Comparison of ENCODE assay signal across 15 cellular contexts in the genomic region with DNA sequence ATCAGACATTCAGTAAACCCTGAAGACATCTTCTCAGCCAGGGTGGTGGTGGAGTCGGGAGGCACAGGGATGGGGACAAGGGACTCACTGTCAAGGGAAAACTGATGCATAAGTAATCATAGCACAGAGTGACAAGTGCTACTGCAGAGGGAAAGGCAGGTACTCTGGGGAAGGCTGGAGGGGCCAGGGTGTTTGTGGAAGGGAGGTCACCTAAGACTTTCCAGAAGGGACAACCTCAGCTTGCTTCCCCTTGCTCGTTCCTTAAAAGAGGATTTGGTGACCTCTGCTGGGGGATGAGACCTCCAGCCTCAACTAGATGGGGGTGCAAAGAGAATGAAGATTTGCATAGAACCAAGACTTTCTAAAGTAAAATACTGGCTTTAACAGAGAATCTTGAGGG.
DNase-seq lines count a peak whose midpoint lies in the region; ATAC-seq, FAIRE-seq and TF ChIP-seq lines count a peak whose summit lies in the region.
"Had no signal": no experiment of that assay in that cellular context is flagged by ENCODE, and none has a peak within 500 bp of the region (broad histone marks: within the 10 kb centered on the region; RNA-seq: fewer than 3 reads in every experiment).

No MANE protein-coding gene starts in this region.

- no peak for TF ChIP-seq POLR2A in K562 (conservative IDR thresholded peaks at IDR 0.05)

- H3K4me1 Mint-ChIP-seq in CD4-positive, alpha-beta T cell (ENCODE audit: low read depth): no peaks in the 10 kb centered on the region
- H3K4me1 Mint-ChIP-seq in T-helper 17 cell: peaks cover 3% of the 10 kb centered on the region

- no peaks in the 10 kb centered on the region for H3K79me1 ChIP-seq in mesenchymal stem cell (replicated peaks; ENCODE audit: low read length, poor library complexity, severe bottlenecking)

- no peak overlapping the region for H2BK120ac ChIP-seq in mesenchymal stem cell (ENCODE audit: low read depth, low read length)

- H2BK5ac ChIP-seq in mesenchymal stem cell (ENCODE audit: low read depth, low read length, poor library complexity, severe bottlenecking): no peak overlapping the region

- H3K9me3 ChIP-seq in K562 (replicated peaks; ENCODE audit: control insufficient read depth, insufficient read depth, low read depth, low read length) (no peaks in the 10 kb centered on the region), mesenchymal stem cell (ENCODE audit: control insufficient read depth, low read length) (no peaks in the 10 kb centered on the region), T-helper 17 cell (ENCODE audit: control insufficient read depth, low read length, poor library complexity, severe bottlenecking) (no peaks in the 10 kb centered on the region)
- no peaks in the 10 kb centered on the region for H3K9me3 ChIP-seq in CD4-positive, alpha-beta T cell (ENCODE audit: control insufficient read depth, low read length)
- H3K9me3 ChIP-seq: lower lobe of right lung had no signal

- H3K36me3 ChIP-seq in K562 (ENCODE audit: control insufficient read depth, insufficient read depth, low read length) (no peaks in the 10 kb centered on the region), mesenchymal stem cell (ENCODE audit: control insufficient read depth in 1 of 2, insufficient read depth in 2 of 2, low read depth in 1 of 2, low read length in 2 of 2) (no peaks in the 10 kb centered on the region)
- H3K36me3 ChIP-seq: lower lobe of right lung had no signal

- H2AFZ ChIP-seq in K562 (ENCODE audit: low read depth, low read length): no peak overlapping the region
- H2AFZ ChIP-seq in mesenchymal stem cell (ENCODE audit: low read depth, low read length): no peak overlapping the region

- no peaks in the 10 kb centered on the region for H3K79me2 ChIP-seq in K562 (ENCODE audit: control insufficient read depth, insufficient read depth, low read length)

- FAIRE-seq in K562 (lab: Jason Lieb, UNC): peak; percentile 49
- FAIRE-seq: TTC549 had no signal

- no peaks in the 10 kb centered on the region for H3K36me3 Mint-ChIP-seq in CD4-positive, alpha-beta T cell (ENCODE audit: low read depth)
- H3K36me3 Mint-ChIP-seq in T-helper 17 cell (ENCODE audit: low read depth): no peaks in the 10 kb centered on the region

- H4K20me1 ChIP-seq in K562 (replicated peaks; ENCODE audit: control insufficient read depth, insufficient read depth, low read length): no peaks in the 10 kb centered on the region

- POLR2A ChIA-PET in K562 (lab: Yijun Ruan, JAX): no interaction called here
- POLR2A ChIA-PET in CD4-positive, alpha-beta T cell (lab: Charles Lee): no interaction called here

- H2AK5ac ChIP-seq in mesenchymal stem cell (ENCODE audit: low read length, severe bottlenecking): no peak overlapping the region

- H3K4me3 Mint-ChIP-seq in CD4-positive, alpha-beta T cell: no peak overlapping the region
- H3K4me3 Mint-ChIP-seq in T-helper 17 cell: no peak overlapping the region

- intact Hi-C loops in K562 (cut with micrococcal nuclease): loop anchor here (2.0 to 5.0 kb wide), 2 partner anchors 95 to 184 kb away; partner anchors contain the start of gene CHPF
- intact Hi-C loops in CD4-positive, alpha-beta T cell (cut with DNase I, micrococcal nuclease): no loop called here

- no peak overlapping the region for H2BK15ac ChIP-seq in mesenchymal stem cell (ENCODE audit: low read depth, poor library complexity, severe bottlenecking)

- TF ChIP-seq CTCF in K562 (IDR thresholded peaks at IDR 0.05 in 2 of 3, conservative IDR thresholded peaks at IDR 0.05 in 1 of 3; ENCODE audit: insufficient read depth in 2 of 3, low read depth in 1 of 3, low read length in 3 of 3): peak; percentile 33 to 47 (median 42); a peak in 5 of 6 replicates
- no peak for TF ChIP-seq CTCF in CD4-positive, alpha-beta T cell (IDR thresholded peaks at IDR 0.05)
- TF ChIP-seq CTCF in omental fat pad (IDR thresholded peaks at IDR 0.05): no peak

- H3K27ac Mint-ChIP-seq in CD4-positive, alpha-beta T cell: no peak overlapping the region
- H3K27ac Mint-ChIP-seq in T-helper 17 cell: no peak overlapping the region

- 0% methylated on average over 1 of the region's 2 CpGs for WGBS in K562 (ENCODE audit: insufficient coverage, low coverage, missing lambda C conversion rate)
- 75% methylated on average over 2 of the region's 2 CpGs for WGBS in mesenchymal stem cell

- no peak overlapping the region for H4K8ac ChIP-seq in mesenchymal stem cell (ENCODE audit: low read length)

- TF ChIP-seq EP300 in K562 (IDR thresholded peaks at IDR 0.05; ENCODE audit: low read length): no peak

- no peaks in the 10 kb centered on the region for H3K9me3 Mint-ChIP-seq in CD4-positive, alpha-beta T cell

- BruUV-seq in K562 (replicated peaks; lab: Mats Ljungman, UMichigan): no TSS peak

- ATAC-seq in K562 (peak; percentile 63), omental fat pad (ENCODE audit: low FRiP score) (no peak), T-helper 17 cell (no peak)
- no peak for ATAC-seq in CD4-positive, alpha-beta T cell (ENCODE audit: poor library complexity)
- ATAC-seq: lower lobe of right lung had no signal

- peaks cover 32% of the 10 kb centered on the region for H3K27me3 Mint-ChIP-seq in CD4-positive, alpha-beta T cell
- peaks cover 54% of the 10 kb centered on the region for H3K27me3 Mint-ChIP-seq in T-helper 17 cell

- H3K18ac ChIP-seq in mesenchymal stem cell (ENCODE audit: low read depth in 1 of 2, low read length in 2 of 2): no peak overlapping the region

- H3K9ac ChIP-seq in K562 (ENCODE audit: insufficient read depth in 1 of 2, low read depth in 2 of 2, low read length in 2 of 2): no peak overlapping the region
- peak overlapping the region; percentile 72 for H3K9ac ChIP-seq in mesenchymal stem cell (ENCODE audit: low read length)

- no peaks in the 10 kb centered on the region for H3K9me1 ChIP-seq in K562 (ENCODE audit: control insufficient read depth, insufficient read depth, low read length)

- CTCF ChIA-PET in K562 (lab: Yijun Ruan, JAX; ENCODE audit: low intra/inter-chr PET ratio): interaction anchor here (0.6 kb wide), 1 partner anchor 97 kb away, joined by 3 read pairs; no protein-coding TSS in a partner anchor
- CTCF ChIA-PET in CD4-positive, alpha-beta T cell (lab: Charles Lee): no interaction called here

- in situ Hi-C loops in K562 (cut with MboI): no loop called here

- H3K4me3 ChIP-seq in K562 (no peak overlapping the region), mesenchymal stem cell (ENCODE audit: insufficient read depth in 1 of 2, low read depth in 1 of 2, low read length in 2 of 2) (no peak overlapping the region)
- H3K4me3 ChIP-seq: lower lobe of right lung had no signal

- H3K4me1 ChIP-seq in K562 (replicated peaks in 1 of 2; ENCODE audit: control insufficient read depth in 2 of 2, insufficient read depth in 2 of 2, low read length in 2 of 2): peaks cover 0 to 24% of the 10 kb centered on the region in 2 experiments; a peak in 3 of 5 replicates
- peaks cover 2% of the 10 kb centered on the region for H3K4me1 ChIP-seq in mesenchymal stem cell (ENCODE audit: control insufficient read depth, insufficient read depth, low read depth, low read length)
- H3K4me1 ChIP-seq: lower lobe of right lung had no signal

- peak; percentile 17 for DNase-seq in Daoy (ENCODE audit: low read depth)
- DNase-seq in M059J (ENCODE audit: low read depth): peak; percentile 47
- peak in 2 of 4 experiments; percentile 24 to 37 for DNase-seq in K562 (ENCODE audit: extremely low read depth in 1 of 4, low spot score in 3 of 4)
- no peak for DNase-seq in mesenchymal stem cell
- DNase-seq in CD4-positive, alpha-beta T cell: no peak
- DNase-seq in omental fat pad (ENCODE audit: low spot score): no peak
- no peak for DNase-seq in activated CD4-positive, CD25-positive, alpha-beta regulatory T cell (lab: John Stamatoyannopoulos, UW)
- no peak for DNase-seq in T-helper 17 cell
- DNase-seq: activated effector memory CD4-positive, alpha-beta T cell treated with anti-CD3 and anti-CD28 coated beads, Interleukin-2, amount 50 U/mL, for 16 hours; erythroblast; lower lobe of right lung; NCI-H1105 treated with DMSO at 0.1 percent for 48 hours; NCI-H446; occipital lobe had no signal

- H4K91ac ChIP-seq in mesenchymal stem cell (ENCODE audit: low read length): no peak overlapping the region

- H3K27me3 ChIP-seq in K562 (ENCODE audit: control insufficient read depth in 2 of 2, insufficient read depth in 2 of 2, low read length in 2 of 2) (no peaks in the 10 kb centered on the region; a peak in 1 of 5 replicates), mesenchymal stem cell (ENCODE audit: control insufficient read depth in 1 of 2, insufficient read depth in 1 of 2, low read length in 2 of 2) (no peaks in the 10 kb centered on the region)
- no peaks in the 10 kb centered on the region for H3K27me3 ChIP-seq in CD4-positive, alpha-beta T cell (ENCODE audit: control insufficient read depth, insufficient read depth, low read length)

- no peak overlapping the region for H3K14ac ChIP-seq in mesenchymal stem cell (ENCODE audit: low read length in 2 of 2)

- H3K27ac ChIP-seq in K562 (ENCODE audit: extremely low read depth, low read depth, low read length) (no peak overlapping the region), mesenchymal stem cell (ENCODE audit: low read length, poor library complexity, severe bottlenecking) (no peak overlapping the region)
- no peak overlapping the region for H3K27ac ChIP-seq in CD4-positive, alpha-beta T cell (ENCODE audit: low read depth, low read length)
- H3K27ac ChIP-seq: lower lobe of right lung had no signal

- no peak overlapping the region for H3K23ac ChIP-seq in mesenchymal stem cell (ENCODE audit: low read length in 2 of 2)

- H3K4ac ChIP-seq in mesenchymal stem cell (ENCODE audit: low read depth in 1 of 2, low read length in 2 of 2): no peak overlapping the region

- no peak overlapping the region for H3K4me2 ChIP-seq in K562 (ENCODE audit: insufficient read depth, low read length)
- H3K4me2 ChIP-seq in mesenchymal stem cell (ENCODE audit: low read length, poor library complexity, severe bottlenecking): no peak overlapping the region

- peak in 1 of 2 experiments; percentile 40; a peak in 2 of 4 replicates for TF ChIP-seq RAD21 in K562 (CRISPR knock-in tag; conservative IDR thresholded peaks at IDR 0.05 in 1 of 2, IDR thresholded peaks at IDR 0.05 in 1 of 2)

- no peak overlapping the region for H2BK12ac ChIP-seq in mesenchymal stem cell (ENCODE audit: low read length in 2 of 2)

TF ChIP-seq in K562, 482 proteins besides CTCF, POLR2A, EP300 and RAD21 (continues in another document):
- TF ChIP-seq MXI1 (IDR thresholded peaks at IDR 0.05; ENCODE audit: low read depth, low read length): no peak
- TF ChIP-seq, protein P1, sequence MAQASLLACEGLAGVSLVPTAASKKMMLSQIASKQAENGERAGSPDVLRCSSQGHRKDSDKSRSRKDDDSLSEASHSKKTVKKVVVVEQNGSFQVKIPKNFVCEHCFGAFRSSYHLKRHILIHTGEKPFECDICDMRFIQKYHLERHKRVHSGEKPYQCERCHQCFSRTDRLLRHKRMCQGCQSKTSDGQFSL (CRISPR knock-in tag; IDR thresholded peaks at IDR 0.05): no peak
- TF ChIP-seq, protein P1 (tag; IDR thresholded peaks at IDR 0.05): 0 out of 4 replicates have a peak, but pooled peaks of 1 of the 2 experiments have one; percentile 29

Comparison
In these comparisons a context has a peak if more than half of its experiments do, and no peak if none do; other contexts are left out.
1. DNase-seq: peak in Daoy (single experiment) and M059J (single experiment); none in mesenchymal stem cell (single experiment), CD4-positive, alpha-beta T cell (0 of 10), omental fat pad (single experiment), activated CD4-positive, CD25-positive, alpha-beta regulatory T cell (0 of 4) and T-helper 17 cell (0 of 3).
2. CTCF ChIP-seq: peak in K562 (3 of 3); none in CD4-positive, alpha-beta T cell (single experiment) and omental fat pad (0 of 3).